In genomic region chr10:47467458-47467857, GRCh38 we compare ENCODE assay signal across 9 cellular contexts. TPM values are rescaled to one million over a fixed set of nuclear protein-coding genes. Genes with fewer than 3 reads are reported as not detected.
"Had no signal": no experiment of that assay in that cellular context is flagged by ENCODE, and none has a peak within 500 bp of the region (broad histone marks: within the 10 kb centered on the region; RNA-seq: fewer than 3 reads in every experiment).

No MANE protein-coding gene starts in this region.

RNA-seq across cellular contexts. Expression of gene ANXA8, which starts 16.5 kb away (rescaled TPM):
- total RNA-seq: OCI-LY7, Peyer's patch, SJCRH30 had no signal

RNA-seq across cellular contexts. Expression of gene FAM25G, which starts 24.0 kb away (rescaled TPM):
- total RNA-seq: OCI-LY7, PC-3, Peyer's patch, Right ventricle myocardium inferior, RPMI7951, SJSA1, SK-MEL-5 had no signal
- polyA plus RNA-seq: SK-N-SH had no signal
